Comparison of ENCODE assay signal across 8 cellular contexts in the genomic region with DNA sequence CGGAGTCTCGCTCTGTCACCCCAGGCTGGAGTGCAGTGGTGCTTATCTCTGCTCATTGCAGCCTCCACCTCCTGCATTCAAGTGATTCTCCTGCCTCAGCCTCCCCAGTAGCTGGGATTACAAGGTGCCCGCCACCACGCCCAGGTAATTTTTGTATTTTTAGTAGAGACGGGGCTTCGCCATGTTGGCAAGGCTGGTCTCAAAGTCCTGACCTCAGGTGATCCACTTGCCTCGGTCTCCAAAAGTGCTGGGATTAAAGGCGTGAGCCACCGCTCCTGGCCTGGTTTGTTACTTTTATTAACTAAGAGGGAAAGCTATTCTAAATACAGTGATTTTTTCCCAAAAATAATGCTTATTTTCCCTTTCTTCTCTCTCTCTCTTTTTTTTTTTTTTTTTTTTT. TPM values are rescaled to one million over a fixed set of nuclear protein-coding genes. Genes with fewer than 3 reads are reported as not detected.
A peak's percentile ranks its signal among the peaks of the same experiment; 100 is the strongest.
DNase-seq lines count a peak whose midpoint lies in the region; ATAC-seq and TF ChIP-seq lines count a peak whose summit lies in the region.

No MANE protein-coding gene starts in this region.

- CTCF ChIA-PET in A673 (lab: Charles Lee): no interaction called here

- no peak for ATAC-seq in natural killer cell treated with Interleukin-12 subunit alpha and Interleukin-12 subunit beta and Interleukin-15 and Interleukin-18, amount 100 ng/mL, for 72 hours
- ATAC-seq in GM18873 (IDR thresholded peaks at IDR 0.05; ENCODE audit: low FRiP score, unreplicated experiment): no peak

- H3K36me3 ChIP-seq in A673 (ENCODE audit: insufficient read depth, low read length, poor library complexity, severe bottlenecking): peaks cover 26% of the 10 kb centered on the region

- H3K27me3 Mint-ChIP-seq in chondrocyte (ENCODE audit: low read depth): peaks cover 3% of the 10 kb centered on the region
- peaks cover 10 to 13% of the 10 kb centered on the region in 2 donors for H3K27me3 Mint-ChIP-seq in natural killer cell treated with Interleukin-12 subunit alpha and Interleukin-12 subunit beta and Interleukin-15 and Interleukin-18, amount 100 ng/mL, for 72 hours

- no peak overlapping the region for H3K27ac ChIP-seq in A673 (ENCODE audit: low read depth, low read length, poor library complexity, severe bottlenecking)

- no peaks in the 10 kb centered on the region for H3K36me3 Mint-ChIP-seq in chondrocyte (ENCODE audit: low read depth)
- peaks cover 7% of the 10 kb centered on the region for H3K36me3 Mint-ChIP-seq in natural killer cell treated with Interleukin-12 subunit alpha and Interleukin-12 subunit beta and Interleukin-15 and Interleukin-18, amount 100 ng/mL, for 72 hours

- intact Hi-C loops in A673 (cut with micrococcal nuclease; ENCODE audit: unreplicated experiment): no loop called here

- H3K27me3 ChIP-seq in A673 (replicated peaks; ENCODE audit: insufficient read depth, low read depth, low read length, poor library complexity): no peaks in the 10 kb centered on the region

- POLR2A ChIA-PET in A673 (lab: Charles Lee; ENCODE audit: low non-redundant PET): no interaction called here

- peaks cover 10% of the 10 kb centered on the region for H3K4me1 Mint-ChIP-seq in chondrocyte (ENCODE audit: low read depth)
- peaks cover 15% of the 10 kb centered on the region in 2 donors for H3K4me1 Mint-ChIP-seq in natural killer cell treated with Interleukin-12 subunit alpha and Interleukin-12 subunit beta and Interleukin-15 and Interleukin-18, amount 100 ng/mL, for 72 hours (ENCODE audit: low read depth in 2 of 2)

- H3K27ac Mint-ChIP-seq in chondrocyte (ENCODE audit: unreplicated experiment): peak overlapping the region; percentile 99
- H3K27ac Mint-ChIP-seq in natural killer cell treated with Interleukin-12 subunit alpha and Interleukin-12 subunit beta and Interleukin-15 and Interleukin-18, amount 100 ng/mL, for 72 hours: no peak overlapping the region

- peaks cover 8% of the 10 kb centered on the region for H3K4me1 ChIP-seq in A673 (ENCODE audit: insufficient read depth, low read length, poor library complexity, severe bottlenecking)

- peak overlapping the region; percentile 91 for H3K4me3 Mint-ChIP-seq in chondrocyte (ENCODE audit: unreplicated experiment)
- H3K4me3 Mint-ChIP-seq in natural killer cell treated with Interleukin-12 subunit alpha and Interleukin-12 subunit beta and Interleukin-15 and Interleukin-18, amount 100 ng/mL, for 72 hours: peak overlapping the region; percentile 89

- BruUV-seq in A673 (replicated peaks; lab: Mats Ljungman, UMichigan): no TSS peak

- H3K9me3 Mint-ChIP-seq in chondrocyte (ENCODE audit: low read depth): no peaks in the 10 kb centered on the region
- no peaks in the 10 kb centered on the region for H3K9me3 Mint-ChIP-seq in natural killer cell treated with Interleukin-12 subunit alpha and Interleukin-12 subunit beta and Interleukin-15 and Interleukin-18, amount 100 ng/mL, for 72 hours

- TF ChIP-seq CTCF in A673 (conservative IDR thresholded peaks at IDR 0.05; ENCODE audit: low read depth, low read length) (no peak), chondrocyte (IDR thresholded peaks at IDR 0.05) (no peak)

- peak overlapping the region; percentile 84 for H3K4me3 ChIP-seq in A673 (ENCODE audit: low read depth, low read length, poor library complexity, severe bottlenecking)
- H3K4me3 ChIP-seq in Jurkat, Clone E6-1 (ENCODE audit: low read length): peak overlapping the region; percentile 94

- no peaks in the 10 kb centered on the region for H3K9me3 ChIP-seq in A673 (ENCODE audit: low read depth, low read length, poor library complexity, severe bottlenecking)

- DNase-seq in A673 (ENCODE audit: low spot score): no peak
- no peak for DNase-seq in Jurkat, Clone E6-1 (ENCODE audit: low read depth, low spot score)
- no peak for DNase-seq in chondrocyte (ENCODE audit: low spot score)
- no peak for DNase-seq in natural killer cell treated with Interleukin-12 subunit alpha and Interleukin-12 subunit beta and Interleukin-15 and Interleukin-18, amount 100 ng/mL, for 72 hours (ENCODE audit: low spot score)
- DNase-seq in glomerular visceral epithelial cell (ENCODE audit: extremely low spot score): no peak
- DNase-seq in MV-4-11 (lab: John Stamatoyannopoulos, UW): no peak
- no peak for DNase-seq in NCI-H1694 (lab: John Stamatoyannopoulos, UW)

RNA-seq across cellular contexts. Expression of gene CENPE, which starts 0.9 kb away (rescaled TPM):
- total RNA-seq in A673 (2021) (80.3 and 81.0 TPM in 2 replicates), chondrocyte (4.3 to 10.6 TPM (median 8.2 TPM) in 3 replicates)
- 19.5 TPM for polyA plus RNA-seq in Jurkat, Clone E6-1 (2012; ENCODE audit: insufficient read depth, insufficient read length)
- 10 to 100 TPM; 29.7 to 69.6 TPM for total RNA-seq in natural killer cell treated with Interleukin-12 subunit alpha and Interleukin-12 subunit beta and Interleukin-15 and Interleukin-18, amount 100 ng/mL, for 72 hours
